ENCODE assay signal across 8 cellular contexts in genomic region chr13:45416521-45417125, GRCh38. TPM values are rescaled to one million over a fixed set of nuclear protein-coding genes. Genes with fewer than 3 reads are reported as not detected.
DNase-seq lines count a peak whose midpoint lies in the region; ATAC-seq, FAIRE-seq and TF ChIP-seq lines count a peak whose summit lies in the region.

No MANE protein-coding gene starts in this region.

- H2AFZ ChIP-seq in neural progenitor cell (replicated peaks), result no peak overlapping the region

- H3K27me3 ChIP-seq in neural progenitor cell, result peaks cover 13% of the 10 kb centered on the region

- no peak overlapping the region for H3K9ac ChIP-seq in neural progenitor cell

- H3K36me3 ChIP-seq in neural progenitor cell, result no peaks in the 10 kb centered on the region

- no peak for ATAC-seq in GM21619 (IDR thresholded peaks at IDR 0.05; ENCODE audit: unreplicated experiment)

- no peak for TF ChIP-seq CTCF in chondrocyte (IDR thresholded peaks at IDR 0.05)
- TF ChIP-seq CTCF in neural progenitor cell (IDR thresholded peaks at IDR 0.05), result no peak
- no peak for TF ChIP-seq CTCF in GM20000 (IDR thresholded peaks at IDR 0.05; ENCODE audit: extremely low read depth, missing control alignments)

- no peaks in the 10 kb centered on the region for H3K36me3 Mint-ChIP-seq in chondrocyte (ENCODE audit: low read depth)
- no peaks in the 10 kb centered on the region for H3K36me3 Mint-ChIP-seq in neural progenitor cell

- peaks cover 9% of the 10 kb centered on the region for H4K20me1 ChIP-seq in neural progenitor cell (ENCODE audit: low read depth)

- no peak for FAIRE-seq in GM19239 (lab: Jason Lieb, UNC)

- H3K27ac Mint-ChIP-seq in chondrocyte (ENCODE audit: unreplicated experiment) (peak overlapping the region; percentile 87), neural progenitor cell (no peak overlapping the region)

- H3K9me3 ChIP-seq in neural progenitor cell (ENCODE audit: low read depth), result no peaks in the 10 kb centered on the region

- H3K4me3 Mint-ChIP-seq in chondrocyte (ENCODE audit: unreplicated experiment), result peak overlapping the region; percentile 91
- H3K4me3 Mint-ChIP-seq in neural progenitor cell, result peak overlapping the region; percentile 93

- peak overlapping the region; percentile 68 for H3K4me3 ChIP-seq in neural progenitor cell

- H3K9me3 Mint-ChIP-seq in chondrocyte (ENCODE audit: low read depth) (no peaks in the 10 kb centered on the region), neural progenitor cell (no peaks in the 10 kb centered on the region)

- intact Hi-C loops in posterior vena cava (cut with DNase I), result no loop called here

- H3K4me1 Mint-ChIP-seq in chondrocyte (ENCODE audit: low read depth) (peaks cover 43% of the 10 kb centered on the region), neural progenitor cell (peaks cover 16% of the 10 kb centered on the region)

- H3K4me2 ChIP-seq in neural progenitor cell, result no peak overlapping the region

- H3F3A ChIP-seq in neural progenitor cell (ENCODE audit: low read depth), result peaks cover 24% of the 10 kb centered on the region

- H3K27me3 Mint-ChIP-seq in chondrocyte (ENCODE audit: low read depth), result no peaks in the 10 kb centered on the region
- H3K27me3 Mint-ChIP-seq in neural progenitor cell (ENCODE audit: insufficient read depth, low read depth), result peaks cover 4% of the 10 kb centered on the region

- H3K4me1 ChIP-seq in neural progenitor cell, result peaks cover 4% of the 10 kb centered on the region

- DNase-seq in DMS153 (lab: John Stamatoyannopoulos, UW) (peak; percentile 32), NCI-H2029 (lab: John Stamatoyannopoulos, UW) (peak; percentile 52), chondrocyte (ENCODE audit: low spot score) (no peak), neural progenitor cell (ENCODE audit: low spot score) (no peak), posterior vena cava (ENCODE audit: low spot score) (no peak), GM19239 (ENCODE audit: insufficient read length, low spot score) (no peak), GM20000 (ENCODE audit: low spot score) (no peak)

- no peak overlapping the region for H3K27ac ChIP-seq in neural progenitor cell

- H3K79me2 ChIP-seq in neural progenitor cell (ENCODE audit: low read depth), result no peaks in the 10 kb centered on the region

RNA-seq across cellular contexts. Expression of gene SLC25A30, which starts 1.6 kb away (rescaled TPM):
- 11.6 to 15.0 TPM (median 13.4 TPM) in 3 replicates for total RNA-seq in chondrocyte
- total RNA-seq in neural progenitor cell (ENCODE audit: low replicate concordance), result 5.3 and 6.8 TPM in 2 replicates
- total RNA-seq in posterior vena cava, result 10 to 100 TPM; 19.7 to 23.7 TPM

RNA-seq across cellular contexts. Expression of gene COG3, which starts 48.1 kb away (rescaled TPM):
- total RNA-seq in chondrocyte (22.4 to 30.4 TPM (median 23.8 TPM) in 3 replicates), neural progenitor cell (ENCODE audit: low replicate concordance) (26.2 and 36.0 TPM in 2 replicates), posterior vena cava (10 to 100 TPM; 21.7 to 27.9 TPM)

Comparison
In these comparisons a context has a peak if more than half of its experiments do, and no peak if none do; other contexts are left out.
1. DNase-seq: peak in DMS153 (single experiment) and NCI-H2029 (single experiment); none in chondrocyte (single experiment), neural progenitor cell (single experiment), posterior vena cava (single experiment), GM19239 (single experiment) and GM20000 (single experiment).